In genomic region chr18:61699397-61700090, GRCh38 we compare ENCODE assay signal across 23 cellular contexts.
"Had no signal": no experiment of that assay in that cellular context is flagged by ENCODE, and none has a peak within 500 bp of the region (broad histone marks: within the 10 kb centered on the region; RNA-seq: fewer than 3 reads in every experiment).

No MANE protein-coding gene starts in this region.

- H3K9me3 ChIP-seq: Peyer's patch had no signal

- H3K4me3 ChIP-seq: cardiac muscle cell, Peyer's patch had no signal

- H3K27ac ChIP-seq: brain microvascular endothelial cell, cardiac muscle cell, Peyer's patch had no signal

- FAIRE-seq: TTC549 had no signal

- DNase-seq: activated CD4-positive, alpha-beta memory T cell treated with anti-CD3 and anti-CD28 coated beads for 36 hours; activated CD4-positive, alpha-beta T cell treated with anti-CD3 and anti-CD28 coated beads, Interleukin-2, amount 10 ng/mL, durations not matched to agents 7 days and 5 days; activated CD4-positive, CD25-positive, alpha-beta regulatory T cell; activated CD8-positive, alpha-beta memory T cell treated with anti-CD3 and anti-CD28 coated beads for 24 hours; activated gamma-delta T cell; activated naive CD4-positive, alpha-beta T cell treated with anti-CD3 and anti-CD28 coated beads for 36 hours; activated T-cell treated with anti-CD3 and anti-CD28 coated beads, Interleukin-2, amount 50 U/mL, for 48 hours; amygdala; brain microvascular endothelial cell; KG1; NCI-H1092; NCI-H1417; NCI-H1930; NCI-H510A treated with DMSO at 0.1 percent for 48 hours; NCI-H69; NK-92 treated with Interleukin-12 subunit alpha and Interleukin-12 subunit beta, amount 100 ng/mL, for 24 hours; OCI-M1; Peyer's patch; SHP77 treated with DMSO at 0.1 percent for 48 hours; T-helper 17 cell; T-helper 9 cell had no signal

- H3K36me3 ChIP-seq: brain microvascular endothelial cell, cardiac muscle cell, Peyer's patch had no signal

- H3K27me3 ChIP-seq: brain microvascular endothelial cell, cardiac muscle cell, Peyer's patch had no signal

- H3K4me1 ChIP-seq: Peyer's patch had no signal
